12 cellular contexts compared by ENCODE assay signal in the genomic region with DNA sequence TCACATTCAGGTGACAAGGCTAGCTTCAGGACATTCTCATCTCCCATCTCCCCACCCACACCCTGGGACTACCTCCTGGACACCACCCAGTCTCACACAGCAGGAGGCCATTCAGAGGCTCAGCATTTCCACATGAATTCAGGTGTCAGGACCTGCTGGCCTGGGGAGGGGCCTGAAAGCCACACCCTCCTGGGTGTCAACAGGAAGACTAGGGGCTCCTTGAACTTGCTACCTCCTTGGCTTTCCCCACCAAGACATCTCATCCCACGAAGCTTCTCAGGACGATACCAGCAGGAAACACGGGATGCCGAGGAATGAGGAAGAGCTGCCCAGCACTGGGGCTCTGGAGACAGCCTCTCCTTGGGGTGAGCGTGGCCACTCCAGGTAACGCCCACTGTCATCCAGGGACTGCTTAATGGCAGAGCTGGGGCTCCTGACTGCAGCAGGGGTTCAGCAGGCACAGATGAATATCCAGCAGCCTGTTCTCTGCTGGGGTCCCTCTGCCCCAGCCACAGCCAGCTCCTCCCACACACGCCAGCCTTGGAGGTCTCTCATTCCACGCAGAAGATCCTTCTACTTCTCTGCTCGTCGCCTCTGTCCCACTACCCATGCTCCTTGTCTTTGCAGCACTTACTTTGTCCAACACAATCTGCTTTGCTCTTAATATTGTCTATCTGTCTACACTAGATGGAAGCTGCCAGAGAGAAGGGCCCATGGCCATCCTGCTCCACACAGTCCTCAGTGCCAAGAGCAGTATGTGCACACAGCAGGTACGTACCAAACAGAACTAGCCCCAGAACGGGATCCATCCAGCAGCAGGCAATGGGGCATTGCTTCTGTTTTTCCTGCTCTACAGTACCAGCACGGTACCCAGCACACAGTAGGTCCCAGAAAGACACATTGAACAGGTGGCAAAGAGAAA.
DNase-seq lines count a peak whose midpoint lies in the region; ATAC-seq and TF ChIP-seq lines count a peak whose summit lies in the region.
"Had no signal": no experiment of that assay in that cellular context is flagged by ENCODE, and none has a peak within 500 bp of the region (broad histone marks: within the 10 kb centered on the region; RNA-seq: fewer than 3 reads in every experiment).

No MANE protein-coding gene starts in this region.

- H3K27ac ChIP-seq in upper lobe of left lung, result peak overlapping the region; percentile 71 to 86 (median 76)
- H3K27ac ChIP-seq: cardiac muscle cell, SJSA1 had no signal

- CTCF ChIA-PET in activated naive CD4-positive, alpha-beta T cell treated with anti-CD3 and anti-CD28 coated beads for 36 hours (lab: Charles Lee), result interaction anchor here (0.6 to 1.1 kb wide), 4 partner anchors 35 to 125 kb away, joined by 3 to 4 read pairs (median 3); no protein-coding TSS in a partner anchor

- intact Hi-C loops in activated naive CD4-positive, alpha-beta T cell treated with anti-CD3 and anti-CD28 coated beads for 36 hours (cut with micrococcal nuclease), result no loop called here

- H3K9me3 ChIP-seq in upper lobe of left lung, result no peaks in the 10 kb centered on the region
- H3K9me3 ChIP-seq: SJSA1 had no signal

- H3K4me3 ChIP-seq in upper lobe of left lung, result no peak overlapping the region
- H3K4me3 ChIP-seq: cardiac muscle cell, SJSA1 had no signal

- H3K36me3 ChIP-seq in upper lobe of left lung, result no peaks in the 10 kb centered on the region
- H3K36me3 ChIP-seq: cardiac muscle cell, SJSA1 had no signal

- TF ChIP-seq EP300 in upper lobe of left lung (IDR thresholded peaks at IDR 0.05), result no peak

- no peak for DNase-seq in activated naive CD4-positive, alpha-beta T cell treated with anti-CD3 and anti-CD28 coated beads for 36 hours
- no peak for DNase-seq in activated naive CD4-positive, alpha-beta T cell (lab: John Stamatoyannopoulos, UW)
- DNase-seq in cerebellum (ENCODE audit: low spot score) (peak; percentile 61), naive B cell (no peak), upper lobe of left lung (no peak), 8988T (no peak), GM10266 (ENCODE audit: extremely low spot score) (no peak), midbrain (lab: John Stamatoyannopoulos, UW) (no peak)
- DNase-seq: activated effector memory CD4-positive, alpha-beta T cell treated with anti-CD3 and anti-CD28 coated beads, Interleukin-2, amount 50 U/mL, for 16 hours; DMS79 treated with DMSO at 0.1 percent for 48 hours had no signal

- H3K27me3 Mint-ChIP-seq in activated naive CD4-positive, alpha-beta T cell treated with anti-CD3 and anti-CD28 coated beads for 36 hours (ENCODE audit: low read depth), result no peaks in the 10 kb centered on the region
- H3K27me3 Mint-ChIP-seq in naive B cell, result no peaks in the 10 kb centered on the region

- peaks cover 65% of the 10 kb centered on the region for H3K4me1 Mint-ChIP-seq in activated naive CD4-positive, alpha-beta T cell treated with anti-CD3 and anti-CD28 coated beads for 36 hours (ENCODE audit: low read depth)
- peaks cover 74 to 95% (median 86%) of the 10 kb centered on the region in 3 donors for H3K4me1 Mint-ChIP-seq in naive B cell

- peaks cover 1% of the 10 kb centered on the region for H3K36me3 Mint-ChIP-seq in activated naive CD4-positive, alpha-beta T cell treated with anti-CD3 and anti-CD28 coated beads for 36 hours (ENCODE audit: low read depth)
- peaks cover 0 to 9% of the 10 kb centered on the region in 2 donors for H3K36me3 Mint-ChIP-seq in naive B cell

- H3K4me3 Mint-ChIP-seq in activated naive CD4-positive, alpha-beta T cell treated with anti-CD3 and anti-CD28 coated beads for 36 hours, result no peak overlapping the region
- peak overlapping the region in 7 of 8 donors; percentile 4 to 78 (median 39) for H3K4me3 Mint-ChIP-seq in naive B cell

- WGBS in upper lobe of left lung, 2 donors, result 79 to 91% methylated on average over 11 to 13 of the region's 13 CpGs

- peaks cover 45 to 81% (median 59%) of the 10 kb centered on the region in 4 donors for H3K4me1 ChIP-seq in upper lobe of left lung

- TF ChIP-seq CTCF in upper lobe of left lung (IDR thresholded peaks at IDR 0.05), result no peak
- TF ChIP-seq CTCF in GM10266 (IDR thresholded peaks at IDR 0.05; ENCODE audit: control insufficient read depth, insufficient read depth, low read depth, missing control alignments), result no peak

- peak overlapping the region; percentile 30 for H3K27ac Mint-ChIP-seq in activated naive CD4-positive, alpha-beta T cell treated with anti-CD3 and anti-CD28 coated beads for 36 hours
- H3K27ac Mint-ChIP-seq in naive B cell, result peak overlapping the region; percentile 86 to 97 (median 92)

- ATAC-seq in naive B cell (ENCODE audit: low read depth in 2 of 2) (no peak), upper lobe of left lung (ENCODE audit: low FRiP score in 2 of 2) (no peak)

- no peak for TF ChIP-seq POLR2A in upper lobe of left lung (IDR thresholded peaks at IDR 0.05)

- no peaks in the 10 kb centered on the region for H3K27me3 ChIP-seq in upper lobe of left lung
- H3K27me3 ChIP-seq: cardiac muscle cell, SJSA1 had no signal

- no peaks in the 10 kb centered on the region for H3K9me3 Mint-ChIP-seq in activated naive CD4-positive, alpha-beta T cell treated with anti-CD3 and anti-CD28 coated beads for 36 hours
- H3K9me3 Mint-ChIP-seq in naive B cell, result no peaks in the 10 kb centered on the region
